ENCODE assay signal across 7 cellular contexts in genomic region chr15:59096429-59096828, GRCh38.
"Had no signal": no experiment of that assay in that cellular context is flagged by ENCODE, and none has a peak within 500 bp of the region (broad histone marks: within the 10 kb centered on the region; RNA-seq: fewer than 3 reads in every experiment).

No MANE protein-coding gene starts in this region.

- ATAC-seq: HCT116, HepG2 had no signal

- H3K27me3 Mint-ChIP-seq: IgD-negative memory B cell had no signal

- DNase-seq: GM23248, GOT3, H7, HFFc6 had no signal

- H3K9me3 Mint-ChIP-seq: HFFc6 had no signal

- H3K4me1 Mint-ChIP-seq: IgD-negative memory B cell had no signal

- H3K27ac Mint-ChIP-seq: HFFc6 had no signal

- H3K4me3 Mint-ChIP-seq: HFFc6, IgD-negative memory B cell had no signal
